28 cellular contexts compared by ENCODE assay signal in the genomic region with DNA sequence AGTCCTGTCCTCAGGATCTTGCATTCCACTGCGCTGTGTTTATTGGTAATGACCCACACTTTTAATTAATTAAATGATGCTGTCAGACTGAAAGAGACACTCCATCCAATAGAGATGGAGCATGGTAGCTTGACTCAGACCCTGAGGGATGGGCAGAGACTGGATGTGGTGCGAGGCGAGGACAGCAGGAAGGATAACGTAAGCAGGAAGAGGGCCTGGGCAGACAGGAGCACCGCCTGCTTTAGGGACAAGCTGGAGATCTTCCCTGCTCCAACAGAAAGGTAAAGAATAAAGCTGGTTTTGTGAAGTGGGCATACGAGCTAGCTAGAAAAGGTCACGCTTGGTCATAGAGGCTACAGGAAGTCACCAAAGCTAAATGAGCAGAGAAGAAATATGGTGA. TPM values are rescaled to one million over a fixed set of nuclear protein-coding genes. Genes with fewer than 3 reads are reported as not detected.
DNase-seq lines count a peak whose midpoint lies in the region; ATAC-seq and TF ChIP-seq lines count a peak whose summit lies in the region.
"Had no signal": no experiment of that assay in that cellular context is flagged by ENCODE, and none has a peak within 500 bp of the region (broad histone marks: within the 10 kb centered on the region; RNA-seq: fewer than 3 reads in every experiment).

No MANE protein-coding gene starts in this region.

- H3K9ac ChIP-seq in Loucy (ENCODE audit: low read depth, low read length, poor library complexity, severe bottlenecking), result no peak overlapping the region
- H3K9ac ChIP-seq: parathyroid adenoma had no signal

- no peaks in the 10 kb centered on the region; the same call in 1 of the 2 replicates for H3K9me2 ChIP-seq in Loucy (replicated peaks; ENCODE audit: low read depth, low read length)

- peaks cover 9% of the 10 kb centered on the region; the same call in 1 of the 2 replicates for H3F3A ChIP-seq in Loucy (ENCODE audit: low read depth)

- TF ChIP-seq CTCF in Loucy (conservative IDR thresholded peaks at IDR 0.05; ENCODE audit: low read length) (no peak), adrenal gland (IDR thresholded peaks at IDR 0.05) (no peak), stomach (IDR thresholded peaks at IDR 0.05) (no peak)

- H3K4me1 ChIP-seq in Loucy (ENCODE audit: insufficient read depth, low read length, poor library complexity, severe bottlenecking) (peaks cover 12% of the 10 kb centered on the region), adrenal gland (replicated peaks in 1 of 2) (peaks cover 30 to 34% of the 10 kb centered on the region in 2 donors), stomach (peaks cover 0 to 46% (median 18%) of the 10 kb centered on the region in 4 donors)
- H3K4me1 ChIP-seq: BE2C, parathyroid adenoma had no signal

- H3K27me3 ChIP-seq in Loucy (ENCODE audit: insufficient read depth, low read length, poor library complexity, severe bottlenecking), result no peaks in the 10 kb centered on the region
- H3K27me3 ChIP-seq in adrenal gland, result no peaks in the 10 kb centered on the region
- H3K27me3 ChIP-seq in stomach, result peaks cover 0 to 12% (median 2%) of the 10 kb centered on the region in 3 donors
- H3K27me3 ChIP-seq: right atrium auricular region had no signal

- H3K4me2 ChIP-seq in Loucy (ENCODE audit: low read depth, low read length, poor library complexity, severe bottlenecking), result no peak overlapping the region

- no peaks in the 10 kb centered on the region for H3K9me3 ChIP-seq in Loucy (ENCODE audit: insufficient read depth, low read depth, low read length)
- no peaks in the 10 kb centered on the region for H3K9me3 ChIP-seq in adrenal gland (replicated peaks in 1 of 3)
- H3K9me3 ChIP-seq in stomach, result no peaks in the 10 kb centered on the region
- H3K9me3 ChIP-seq: BE2C, right atrium auricular region had no signal

- H3K27ac ChIP-seq in adrenal gland (peak overlapping the region; percentile 79 to 92 (median 87)), stomach (peak overlapping the region in 3 of 5 donors; percentile 32 to 57 (median 47))
- H3K27ac ChIP-seq: parathyroid adenoma had no signal

- TF ChIP-seq EP300 in stomach (IDR thresholded peaks at IDR 0.05), result no peak

- ATAC-seq in GM18505 (IDR thresholded peaks at IDR 0.05; ENCODE audit: unreplicated experiment) (no peak), HG03460 (IDR thresholded peaks at IDR 0.05; ENCODE audit: unreplicated experiment) (no peak)
- ATAC-seq: CD8-positive, alpha-beta T cell; left cardiac atrium; SK-N-SH treated with all-trans-retinoic acid at 6 μM for 48 hours had no signal

- DNase-seq in adrenal gland, result peak; percentile 55 to 80 (median 68)
- peak; percentile 19 for DNase-seq in iPS-NIHi11 (ENCODE audit: low spot score)
- no peak for DNase-seq in stomach
- no peak for DNase-seq in stimulated activated CD4-positive, alpha-beta T cell treated with anti-CD3 and anti-CD28 coated beads, Interleukin-4, amount 100 ng/mL, for 4 hours
- DNase-seq: activated CD4-positive, alpha-beta T cell treated with anti-CD3 and anti-CD28 coated beads, Interleukin-2, amount 50 U/mL, for 4 hours; activated CD4-positive, CD25-positive, alpha-beta regulatory T cell; activated gamma-delta T cell treated with Interleukin-2 at 50 U/mL for 16 hours; activated T-cell treated with anti-CD3 and anti-CD28 coated beads, Interleukin-2, amount 50 U/mL, for 48 hours; BE2C; CD8-positive, alpha-beta T cell; cerebellar nuclear complex; dorsolateral prefrontal cortex; GOT3; hypothalamus; immature natural killer cell; left cardiac atrium; NCI-H2029; NCI-H524; stimulated activated CD4-positive, alpha-beta T cell treated with anti-CD3 and anti-CD28 coated beads, Interleukin-2, amount 100 ng/mL, for 48 hours had no signal

- TF ChIP-seq POLR2A in adrenal gland (IDR thresholded peaks at IDR 0.05) (peak in 1 of 2 donors; percentile 52), stomach (IDR thresholded peaks at IDR 0.05) (no peak), GM18505 (IDR thresholded peaks at IDR 0.05; ENCODE audit: borderline replicate concordance, extremely low read depth, insufficient read depth, insufficient read length) (no peak)

- H4K20me1 ChIP-seq in Loucy (ENCODE audit: insufficient read depth, low read length, poor library complexity, severe bottlenecking), result no peaks in the 10 kb centered on the region

- intact Hi-C loops in adrenal gland (cut with DNase I), result no loop called here
- intact Hi-C loops in stomach (cut with DNase I; ENCODE audit: low total_unique reads), result no loop called here

- 23 to 42% (median 39%) methylated on average over 7 of the region's 7 CpGs for WGBS in adrenal gland, 4 donors
- 78 to 83% (median 83%) methylated on average over 7 of the region's 7 CpGs for WGBS in stomach, 5 donors

- H3K79me2 ChIP-seq in Loucy (ENCODE audit: insufficient read depth, low read length), result peaks cover 13% of the 10 kb centered on the region
- H3K79me2 ChIP-seq: parathyroid adenoma had no signal

- H2AFZ ChIP-seq in Loucy (ENCODE audit: low read length), result peak overlapping the region; percentile 41; the same call in 1 of the 2 replicates

- H3K36me3 ChIP-seq in Loucy (ENCODE audit: insufficient read depth, low read length) (no peaks in the 10 kb centered on the region), adrenal gland (replicated peaks in 1 of 2) (no peaks in the 10 kb centered on the region), stomach (no peaks in the 10 kb centered on the region)
- H3K36me3 ChIP-seq: BE2C, right atrium auricular region had no signal

- no peak overlapping the region for H3K4me3 ChIP-seq in Loucy (ENCODE audit: low read length, poor library complexity, severe bottlenecking)
- H3K4me3 ChIP-seq in adrenal gland, result peak overlapping the region in 1 of 4 donors; percentile 9
- H3K4me3 ChIP-seq in stomach, result no peak overlapping the region
- H3K4me3 ChIP-seq: dorsolateral prefrontal cortex, right atrium auricular region had no signal

RNA-seq across cellular contexts. Expression of gene DOCK8, which starts 3.6 kb away (rescaled TPM):
- total RNA-seq in adrenal gland (100 to 1,000 TPM in 1 of 8 donors, 10 to 100 TPM in 7; 29.4 to 134 (median 50.2) TPM), stomach (100 to 1,000 TPM in 1 of 5 donors, 10 to 100 TPM in 3, 1 to 10 TPM in 1; 6.6 to 191 (median 19.7) TPM)
- polyA plus RNA-seq in adrenal gland (100 to 1,000 TPM in 1 of 3 donors, 10 to 100 TPM in 1, 1 to 10 TPM in 1; 8.3 to 110 (median 13.7) TPM), stomach (1 to 10 TPM; 2.8 to 3.3 (median 2.9) TPM)
- total RNA-seq: HT1080 had no signal
- polyA plus RNA-seq: fibroblast of lung, neural cell had no signal

RNA-seq across cellular contexts. Expression of gene ZNG1A, which starts 32.2 kb away (rescaled TPM):
- total RNA-seq in adrenal gland (10 to 100 TPM; 19.4 to 61.6 (median 38.2) TPM), stomach (10 to 100 TPM in 4 of 5 donors, 1 to 10 TPM in 1; 9.3 to 59.7 (median 28.1) TPM)
- polyA plus RNA-seq in adrenal gland (100 to 1,000 TPM in 1 of 3 donors, 10 to 100 TPM in 2; 28.8 to 114 (median 48.7) TPM), stomach (10 to 100 TPM; 29.4 to 43.8 (median 34.7) TPM)

Comparison
In these comparisons a context has a peak if more than half of its experiments do, and no peak if none do; other contexts are left out.
1. DNase-seq: peak in adrenal gland (7 of 7) and iPS-NIHi11 (single experiment); none in stomach (single experiment) and stimulated activated CD4-positive, alpha-beta T cell treated with anti-CD3 and anti-CD28 coated beads, Interleukin-4, amount 100 ng/mL, for 4 hours (0 of 2).